In the genomic region with DNA sequence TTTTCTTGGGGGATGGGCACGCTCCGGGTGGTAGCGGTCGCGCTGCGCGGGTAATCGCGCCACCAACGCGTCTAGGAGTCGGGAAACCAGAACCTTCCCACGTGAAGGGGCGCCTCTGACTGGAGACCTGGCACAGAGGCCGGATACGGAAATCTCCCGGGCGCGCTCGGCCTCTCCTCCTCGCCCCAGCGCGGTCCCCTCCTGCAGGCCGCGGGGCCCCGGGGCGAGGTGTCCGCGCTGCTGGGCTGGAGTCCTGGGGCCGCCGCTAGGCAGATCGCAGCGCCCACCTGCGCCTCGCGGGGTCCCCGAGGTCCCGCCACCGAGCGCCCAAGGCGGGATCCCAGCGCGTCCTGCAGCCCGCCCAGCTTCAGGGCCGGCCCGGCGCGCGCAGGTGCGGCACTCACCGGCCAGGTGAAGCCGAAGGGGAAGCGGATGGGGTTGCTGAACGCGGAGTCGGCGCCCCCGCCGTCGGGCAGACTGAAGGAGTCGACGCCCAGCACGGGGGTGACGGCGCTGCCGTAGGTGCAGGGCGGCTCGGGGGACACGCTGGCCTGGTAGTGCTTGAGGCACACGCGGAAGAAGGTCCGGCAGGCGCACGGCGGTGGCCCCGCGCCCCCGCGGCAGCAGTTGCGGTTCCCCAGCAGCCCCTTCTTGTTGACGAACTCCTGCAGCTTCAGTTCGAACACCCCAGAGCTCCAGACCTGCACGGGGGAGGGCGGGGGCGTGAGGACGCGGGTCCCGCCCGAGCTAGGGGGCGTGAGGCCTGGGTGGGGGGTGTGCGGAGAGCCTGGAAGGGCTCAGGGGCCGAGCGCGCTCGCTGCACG, we compare ENCODE assay signal across 2 cellular contexts.
TF ChIP-seq lines count a peak whose summit lies in the region.

No MANE protein-coding gene starts in this region.

TF ChIP-seq in GM12878, 131 proteins besides CTCF, POLR2A, EP300 and RAD21:
- TF ChIP-seq IKZF1 (conservative IDR thresholded peaks at IDR 0.05) (peak; percentile 59), NRF1 (conservative IDR thresholded peaks at IDR 0.05; ENCODE audit: low read depth, low read length) (no peak), CREB1 (IDR thresholded peaks at IDR 0.05; ENCODE audit: low read depth) (no peak), STAT1 (conservative IDR thresholded peaks at IDR 0.05) (no peak), GATAD2B (conservative IDR thresholded peaks at IDR 0.05; ENCODE audit: low read depth) (0 out of 2 replicates have a peak, but pooled peaks have one; percentile 23)
- TF ChIP-seq, protein P1, sequence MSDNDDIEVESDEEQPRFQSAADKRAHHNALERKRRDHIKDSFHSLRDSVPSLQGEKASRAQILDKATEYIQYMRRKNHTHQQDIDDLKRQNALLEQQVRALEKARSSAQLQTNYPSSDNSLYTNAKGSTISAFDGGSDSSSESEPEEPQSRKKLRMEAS (IDR thresholded peaks at IDR 0.05; ENCODE audit: low read depth, low read length), result no peak

TF ChIP-seq in HEK293T, 16 proteins besides CTCF, POLR2A, EP300 and RAD21:
- TF ChIP-seq HDGF (IDR thresholded peaks at IDR 0.05; ENCODE audit: borderline replicate concordance) (no peak), FOXA1 (IDR thresholded peaks at IDR 0.05) (no peak), ZNF384 (IDR thresholded peaks at IDR 0.05) (no peak), BHLHE40 (IDR thresholded peaks at IDR 0.05; ENCODE audit: borderline replicate concordance) (no peak), ARNT (IDR thresholded peaks at IDR 0.05) (no peak), L3MBTL2 (conservative IDR thresholded peaks at IDR 0.05) (no peak), NFRKB (IDR thresholded peaks at IDR 0.05) (no peak), FOXK2 (IDR thresholded peaks at IDR 0.05) (no peak), SUZ12 (IDR thresholded peaks at IDR 0.05) (no peak), LEF1 (IDR thresholded peaks at IDR 0.05; ENCODE audit: borderline replicate concordance) (no peak), CTBP1 (IDR thresholded peaks at IDR 0.05; ENCODE audit: borderline replicate concordance) (no peak), SP1 (IDR thresholded peaks at IDR 0.05) (no peak), FOXM1 (IDR thresholded peaks at IDR 0.05; ENCODE audit: borderline replicate concordance) (no peak)
- TF ChIP-seq, protein P2, sequence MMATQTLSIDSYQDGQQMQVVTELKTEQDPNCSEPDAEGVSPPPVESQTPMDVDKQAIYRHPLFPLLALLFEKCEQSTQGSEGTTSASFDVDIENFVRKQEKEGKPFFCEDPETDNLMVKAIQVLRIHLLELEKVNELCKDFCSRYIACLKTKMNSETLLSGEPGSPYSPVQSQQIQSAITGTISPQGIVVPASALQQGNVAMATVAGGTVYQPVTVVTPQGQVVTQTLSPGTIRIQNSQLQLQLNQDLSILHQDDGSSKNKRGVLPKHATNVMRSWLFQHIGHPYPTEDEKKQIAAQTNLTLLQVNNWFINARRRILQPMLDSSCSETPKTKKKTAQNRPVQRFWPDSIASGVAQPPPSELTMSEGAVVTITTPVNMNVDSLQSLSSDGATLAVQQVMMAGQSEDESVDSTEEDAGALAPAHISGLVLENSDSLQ (IDR thresholded peaks at IDR 0.05), result no peak
